ENCODE assay signal across 8 cellular contexts in genomic region chr14:89899917-89900680, GRCh38. TPM values are rescaled to one million over a fixed set of nuclear protein-coding genes. Genes with fewer than 3 reads are reported as not detected.
DNase-seq lines count a peak whose midpoint lies in the region; ATAC-seq and TF ChIP-seq lines count a peak whose summit lies in the region.

No MANE protein-coding gene starts in this region.

- H3K27me3 ChIP-seq in GM06990 (replicated peaks; ENCODE audit: control insufficient read depth, insufficient read depth, low read length) (no peaks in the 10 kb centered on the region), psoas muscle (ENCODE audit: insufficient read depth in 3 of 3, low read length in 2 of 3) (no peaks in the 10 kb centered on the region)

- intact Hi-C loops in psoas muscle (cut with DNase I) = no loop called here

- TF ChIP-seq CTCF in AG04449 (IDR thresholded peaks at IDR 0.05; ENCODE audit: insufficient read depth, low read length, missing control alignments) = peak; percentile 38
- peak; percentile 48 for TF ChIP-seq CTCF in GM06990 (IDR thresholded peaks at IDR 0.05; ENCODE audit: insufficient read depth, low read length, poor library complexity, severe bottlenecking)
- peak; percentile 71 for TF ChIP-seq CTCF in epithelial cell of proximal tubule (conservative IDR thresholded peaks at IDR 0.05; ENCODE audit: low read depth, low read length)
- peak; percentile 53 for TF ChIP-seq CTCF in psoas muscle (IDR thresholded peaks at IDR 0.05)

- CTCF ChIA-PET in AG04449 (lab: Yijun Ruan, JAX) = interaction anchor here (0.7 to 2.2 kb wide), 9 partner anchors 10 to 888 kb away, joined by 3 to 11 read pairs (median 4); no protein-coding TSS in a partner anchor

- DNase-seq in AG04449 (ENCODE audit: low read depth, low spot score) (no peak), GM06990 (ENCODE audit: extremely low read depth, insufficient read length) (no peak), NCI-H460 (ENCODE audit: extremely low read depth, low read depth) (peak; percentile 9), epithelial cell of proximal tubule (ENCODE audit: low read depth) (no peak), psoas muscle (no peak)
- DNase-seq in stimulated activated CD4-positive, alpha-beta T cell treated with anti-CD3 and anti-CD28 coated beads, Interleukin-12 subunit alpha, Interleukin-12 subunit beta, amount 100 ng/mL, for 4 hours = no peak

- POLR2A ChIA-PET in AG04449 (lab: Yijun Ruan, JAX) = no interaction called here

- H3K9me3 ChIP-seq in psoas muscle = peaks cover 7% of the 10 kb centered on the region

- WGBS in psoas muscle, 3 donors = 65 to 80% (median 67%) methylated on average over 4 of the region's 4 CpGs

- H3K4me3 ChIP-seq in AG04449 (ENCODE audit: low read depth, low read length) (no peak overlapping the region), GM06990 (replicated peaks; ENCODE audit: low read depth, low read length) (no peak overlapping the region), epithelial cell of proximal tubule (ENCODE audit: low read depth, low read length) (no peak overlapping the region), psoas muscle (no peak overlapping the region)

- H3K27ac ChIP-seq in psoas muscle = no peak overlapping the region

- no peaks in the 10 kb centered on the region for H3K36me3 ChIP-seq in GM06990 (ENCODE audit: control insufficient read depth, insufficient read depth, low read length)
- H3K36me3 ChIP-seq in psoas muscle (ENCODE audit: insufficient read depth in 1 of 2, low read depth in 1 of 2) = no peaks in the 10 kb centered on the region

- ATAC-seq in psoas muscle = peak in 1 of 4 donors; percentile 60
- no peak for ATAC-seq in GM19467 (IDR thresholded peaks at IDR 0.05; ENCODE audit: unreplicated experiment)
- no peak for ATAC-seq in HG03108 (IDR thresholded peaks at IDR 0.05; ENCODE audit: unreplicated experiment)

- peaks cover 6% of the 10 kb centered on the region for H3K4me1 ChIP-seq in psoas muscle

RNA-seq across cellular contexts. Expression of gene EFCAB11, which starts 54.4 kb away (rescaled TPM):
- total RNA-seq in NCI-H460 (2014; rRNA removed; shearing (Covaris generic)) = 12.2 and 18.1 TPM in 2 replicates
- 14.2 and 20.5 TPM in 2 replicates for polyA plus RNA-seq in NCI-H460 (2014; cell fraction: nucleus; rRNA removed)
- 11.4 and 17.4 TPM in 2 replicates for total RNA-seq in epithelial cell of proximal tubule
- 1 to 10 TPM in 3 of 4 donors, under 1 TPM in 1; 0.59 to 4.2 (median 1.5) TPM for total RNA-seq in psoas muscle
- 1 to 10 TPM; 2.4 to 5.3 (median 2.5) TPM for polyA plus RNA-seq in psoas muscle

RNA-seq across cellular contexts. Expression of gene TDP1, which starts 55.6 kb away (rescaled TPM):
- total RNA-seq in NCI-H460 (2014; rRNA removed; shearing (Covaris generic)) = 33.7 and 36.0 TPM in 2 replicates
- 41.1 and 43.0 TPM in 2 replicates for polyA plus RNA-seq in NCI-H460 (2014; cell fraction: nucleus; rRNA removed)
- total RNA-seq in epithelial cell of proximal tubule (40.2 and 66.4 TPM in 2 replicates), psoas muscle (1 to 10 TPM; 4.2 to 8.4 (median 4.4) TPM)
- 10 to 100 TPM in 1 of 3 donors, 1 to 10 TPM in 2; 1.7 to 13.1 (median 7.0) TPM for polyA plus RNA-seq in psoas muscle
